22 cellular contexts compared by ENCODE assay signal in genomic region chr1:195951313-195951712, GRCh38.
"Had no signal": no experiment of that assay in that cellular context is flagged by ENCODE, and none has a peak within 500 bp of the region (broad histone marks: within the 10 kb centered on the region; RNA-seq: fewer than 3 reads in every experiment).

No MANE protein-coding gene starts in this region.

- ATAC-seq: effector memory CD8-positive, alpha-beta T cell; left lobe of liver; naive thymus-derived CD4-positive, alpha-beta T cell; stimulated activated memory B cell treated with anti-CD40 and anti-IgM and Interleukin-4, amounts not matched to agents 10 μg/mL and 1 μg/mL and 100 μg/mL, for 72 hours; stimulated activated naive CD8-positive, alpha-beta T cell treated with anti-CD3 and anti-CD28 coated beads, Interleukin-15, Interleukin-2, amounts not matched to agents 100 U/mL and 50 U/mL, for 24 hours; upper lobe of right lung had no signal

- H3K27ac ChIP-seq: esophagus squamous epithelium, prostate gland, right atrium auricular region, sigmoid colon, testis, transverse colon, upper lobe of right lung, uterus had no signal

- H3K4me1 ChIP-seq: esophagus squamous epithelium, prostate gland, right atrium auricular region, sigmoid colon, testis, transverse colon, upper lobe of right lung, uterus had no signal

- H3K27me3 ChIP-seq: esophagus squamous epithelium, right atrium auricular region, sigmoid colon, testis, transverse colon, upper lobe of right lung, uterus had no signal

- H3K4me3 ChIP-seq: esophagus squamous epithelium, prostate gland, right atrium auricular region, sigmoid colon, testis, transverse colon, upper lobe of right lung, uterus had no signal

- H3K9me3 ChIP-seq: esophagus squamous epithelium, prostate gland, right atrium auricular region, sigmoid colon, testis, transverse colon, upper lobe of right lung, uterus had no signal

- DNase-seq: cortex of kidney; effector memory CD8-positive, alpha-beta T cell; erythroblast; esophagus squamous epithelium; kidney; mesenchymal stem cell; midbrain; naive thymus-derived CD4-positive, alpha-beta T cell; nephron progenitor cell; nucleus accumbens; sigmoid colon; stimulated activated CD4-positive, alpha-beta T cell treated with anti-CD3 and anti-CD28 coated beads, Interleukin-4, amount 100 ng/mL, for 4 hours; stimulated activated naive CD8-positive, alpha-beta T cell treated with anti-CD3 and anti-CD28 coated beads, Interleukin-15, Interleukin-2, amounts not matched to agents 100 U/mL and 50 U/mL, for 24 hours; substantia nigra; testis; transverse colon; upper lobe of right lung; uterus had no signal

- H3K36me3 ChIP-seq: esophagus squamous epithelium, prostate gland, right atrium auricular region, sigmoid colon, transverse colon, upper lobe of right lung, uterus had no signal
